In the genomic region with DNA sequence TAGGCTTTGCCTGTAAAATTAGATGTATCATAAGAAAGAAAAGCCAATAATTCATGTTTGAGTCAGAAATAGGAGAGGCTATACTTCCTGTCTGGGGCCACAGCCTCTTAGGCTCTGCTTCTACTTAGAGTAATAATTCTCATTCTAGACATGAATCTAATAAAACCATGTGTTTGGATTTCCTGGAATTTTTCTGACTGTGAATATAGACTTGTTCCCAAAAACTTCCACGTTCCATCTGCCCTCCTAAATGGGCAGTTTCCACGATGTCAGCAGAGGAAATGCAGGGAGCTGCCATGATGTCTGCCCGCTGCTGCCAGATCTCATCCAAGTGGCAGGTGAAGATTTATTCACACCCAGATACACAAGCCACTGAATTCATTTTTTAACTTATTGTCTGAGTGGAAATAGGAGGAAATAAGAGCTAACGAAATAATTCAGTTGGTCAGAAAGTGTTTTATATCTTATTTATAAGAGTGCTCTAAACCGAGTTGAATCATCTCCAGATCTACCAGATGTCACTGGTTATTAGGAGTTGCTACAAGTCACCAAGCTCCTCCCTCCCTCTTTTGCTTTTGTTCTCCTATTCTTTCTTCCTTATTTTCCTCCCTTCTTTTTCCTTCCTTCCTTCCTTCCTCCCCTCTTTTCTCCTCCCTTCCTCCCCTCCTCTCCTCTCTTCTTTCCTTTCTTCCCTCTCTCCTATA, we compare ENCODE assay signal across 19 cellular contexts.
DNase-seq lines count a peak whose midpoint lies in the region; ATAC-seq and TF ChIP-seq lines count a peak whose summit lies in the region.
"Had no signal": no experiment of that assay in that cellular context is flagged by ENCODE, and none has a peak within 500 bp of the region (broad histone marks: within the 10 kb centered on the region; RNA-seq: fewer than 3 reads in every experiment).

No MANE protein-coding gene starts in this region.

- no peak for TF ChIP-seq CTCF in fibroblast of villous mesenchyme (IDR thresholded peaks at IDR 0.05; ENCODE audit: insufficient read depth, low read depth, low read length)
- no peak for TF ChIP-seq CTCF in glutamatergic neuron (IDR thresholded peaks at IDR 0.05; ENCODE audit: partially characterized antibody, unreplicated experiment)
- TF ChIP-seq CTCF in heart left ventricle (IDR thresholded peaks at IDR 0.05), result no peak

- H3K27me3 Mint-ChIP-seq in glutamatergic neuron (ENCODE audit: unreplicated experiment), result peaks cover 4% of the 10 kb centered on the region

- H3K4me3 ChIP-seq in fibroblast of villous mesenchyme (ENCODE audit: low read depth, low read length), result no peak overlapping the region
- no peak overlapping the region for H3K4me3 ChIP-seq in heart left ventricle
- H3K4me3 ChIP-seq: A549, coronary artery, GM12878, spleen, tibial artery had no signal

- WGBS in heart left ventricle, 4 donors, result 62 to 80% (median 66%) methylated on average over 5 of the region's 5 CpGs

- peaks cover 4% of the 10 kb centered on the region for H3K9me3 Mint-ChIP-seq in glutamatergic neuron (ENCODE audit: unreplicated experiment)
- H3K9me3 Mint-ChIP-seq: activated naive CD4-positive, alpha-beta T cell treated with anti-CD3 and anti-CD28 coated beads, Interleukin-2, amount 50 U/mL, for 24 hours had no signal

- no peak overlapping the region for H3K27ac Mint-ChIP-seq in glutamatergic neuron (ENCODE audit: unreplicated experiment)
- H3K27ac Mint-ChIP-seq: activated naive CD4-positive, alpha-beta T cell treated with anti-CD3 and anti-CD28 coated beads, Interleukin-2, amount 50 U/mL, for 24 hours; activated T-cell treated with anti-CD3 and anti-CD28 coated beads, Interleukin-2, amount 50 U/mL, for 24 hours had no signal

- H3K27ac ChIP-seq in heart left ventricle, result no peak overlapping the region
- H3K27ac ChIP-seq: coronary artery, spleen, tibial artery had no signal

- peaks cover 2% of the 10 kb centered on the region for H3K36me3 Mint-ChIP-seq in glutamatergic neuron (ENCODE audit: unreplicated experiment)
- H3K36me3 Mint-ChIP-seq: activated naive CD4-positive, alpha-beta T cell treated with anti-CD3 and anti-CD28 coated beads, Interleukin-2, amount 50 U/mL, for 24 hours had no signal

- TF ChIP-seq POLR2A in heart left ventricle (IDR thresholded peaks at IDR 0.05), result no peak

- DNase-seq in NOMO-1 (lab: John Stamatoyannopoulos, UW; ENCODE audit: unreplicated experiment in 2 of 2) (peak; percentile 9 to 35), NOMO-1 treated with dmso at 0.1 percent for 144 hours (lab: John Stamatoyannopoulos, UW; ENCODE audit: unreplicated experiment) (no peak), NOMO-1 treated with DMSO at 0.1 percent for 48 hours (lab: John Stamatoyannopoulos, UW; ENCODE audit: unreplicated experiment) (peak; percentile 24), fibroblast of villous mesenchyme (ENCODE audit: low read depth) (peak; percentile 14), glutamatergic neuron (no peak), occipital lobe (lab: John Stamatoyannopoulos, UW) (no peak), heart left ventricle (no peak), cerebellar nuclear complex (lab: John Stamatoyannopoulos, UW) (no peak)
- DNase-seq: activated T-cell treated with anti-CD3 and anti-CD28 coated beads, Interleukin-2, amount 50 U/mL, for 24 hours; CD8-positive, alpha-beta memory T cell; left ventricle myocardium superior; NCI-H1092 treated with DMSO at 0.1 percent for 48 hours; NCI-H526; spleen; tibial artery had no signal

- peaks cover 0 to 3% (median 0%) of the 10 kb centered on the region in 9 donors for H3K27me3 ChIP-seq in heart left ventricle
- H3K27me3 ChIP-seq: tibial artery had no signal

- ATAC-seq in heart left ventricle, result no peak
- ATAC-seq: A549, GM12878, left ventricle myocardium superior had no signal

- no peaks in the 10 kb centered on the region for H3K36me3 ChIP-seq in heart left ventricle
- H3K36me3 ChIP-seq: spleen, tibial artery had no signal

- intact Hi-C loops in heart left ventricle (cut with DNase I), result loop anchor here in 7 of 10 donors (5.0 to 10.0 kb wide), 5 partner anchors 58 to 758 kb away; no protein-coding TSS in a partner anchor

- H3K9me3 ChIP-seq in heart left ventricle, result no peaks in the 10 kb centered on the region
- H3K9me3 ChIP-seq: A549, tibial artery had no signal

- H3K4me3 Mint-ChIP-seq in glutamatergic neuron (ENCODE audit: unreplicated experiment), result no peak overlapping the region
- H3K4me3 Mint-ChIP-seq: activated naive CD4-positive, alpha-beta T cell treated with anti-CD3 and anti-CD28 coated beads, Interleukin-2, amount 50 U/mL, for 24 hours; activated T-cell treated with anti-CD3 and anti-CD28 coated beads, Interleukin-2, amount 50 U/mL, for 24 hours; CD8-positive, alpha-beta memory T cell had no signal

- peaks cover 0 to 5% (median 0%) of the 10 kb centered on the region in 12 donors for H3K4me1 ChIP-seq in heart left ventricle
- H3K4me1 ChIP-seq: A549 had no signal

- H3K4me1 Mint-ChIP-seq in glutamatergic neuron (ENCODE audit: low read depth, unreplicated experiment), result no peaks in the 10 kb centered on the region
- H3K4me1 Mint-ChIP-seq: activated naive CD4-positive, alpha-beta T cell treated with anti-CD3 and anti-CD28 coated beads, Interleukin-2, amount 50 U/mL, for 24 hours; CD8-positive, alpha-beta memory T cell had no signal

Comparison
In these comparisons a context has a peak if more than half of its experiments do, and no peak if none do; other contexts are left out.
1. DNase-seq: peak in NOMO-1 (2 of 2), NOMO-1 treated with DMSO at 0.1 percent for 48 hours (single experiment) and fibroblast of villous mesenchyme (single experiment); none in NOMO-1 treated with dmso at 0.1 percent for 144 hours (single experiment), glutamatergic neuron (single experiment), occipital lobe (single experiment), heart left ventricle (0 of 5) and cerebellar nuclear complex (0 of 2).